6 cellular contexts compared by ENCODE assay signal in genomic region chr4:115370012-115370411, GRCh38.
"Had no signal": no experiment of that assay in that cellular context is flagged by ENCODE, and none has a peak within 500 bp of the region (broad histone marks: within the 10 kb centered on the region; RNA-seq: fewer than 3 reads in every experiment).

No MANE protein-coding gene starts in this region.

- H3K27ac Mint-ChIP-seq: H9 had no signal

- H3K9me3 Mint-ChIP-seq: H9 had no signal

- H3K4me3 Mint-ChIP-seq: H9 had no signal

- DNase-seq: GM23248, H9, HCEC 1CT, IMR-90, KG1 had no signal

- H3K9ac ChIP-seq: GM23248 had no signal

- H3K27ac ChIP-seq: GM23248 had no signal

- H3K4me1 Mint-ChIP-seq: H9 had no signal

- H3K4me3 ChIP-seq: GM23248, K562 had no signal
